In the genomic region with DNA sequence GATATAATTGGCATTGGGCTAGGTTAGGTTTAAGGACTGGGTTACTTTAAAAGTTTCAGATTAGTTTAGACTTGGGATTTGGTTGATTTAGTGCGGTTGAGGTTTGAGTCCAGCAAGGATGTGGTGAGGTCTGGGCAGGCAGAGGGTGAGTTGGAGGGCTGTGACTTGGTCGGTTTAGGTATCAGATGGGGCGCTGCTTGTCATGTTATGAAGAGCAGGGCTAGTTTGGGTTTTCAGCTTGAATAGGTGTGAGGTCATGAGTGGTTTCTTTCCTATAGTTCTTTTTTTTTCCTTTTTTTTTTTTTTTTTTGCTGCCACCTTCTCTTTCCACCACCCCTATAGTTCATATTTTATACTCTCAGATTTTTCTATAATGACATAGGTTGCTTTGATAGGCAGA, we compare ENCODE assay signal across 1 cellular context.
TF ChIP-seq lines count a peak whose summit lies in the region.

No MANE protein-coding gene starts in this region.

TF ChIP-seq in WTC11, 78 proteins besides CTCF, POLR2A, EP300 and RAD21:
- TF ChIP-seq ATF2 (CRISPR knock-in tag; IDR thresholded peaks at IDR 0.05; ENCODE audit: borderline replicate concordance, low read depth), result no peak
- TF ChIP-seq TEAD4 (CRISPR knock-in tag; IDR thresholded peaks at IDR 0.05), result no peak
- TF ChIP-seq, protein P1, sequence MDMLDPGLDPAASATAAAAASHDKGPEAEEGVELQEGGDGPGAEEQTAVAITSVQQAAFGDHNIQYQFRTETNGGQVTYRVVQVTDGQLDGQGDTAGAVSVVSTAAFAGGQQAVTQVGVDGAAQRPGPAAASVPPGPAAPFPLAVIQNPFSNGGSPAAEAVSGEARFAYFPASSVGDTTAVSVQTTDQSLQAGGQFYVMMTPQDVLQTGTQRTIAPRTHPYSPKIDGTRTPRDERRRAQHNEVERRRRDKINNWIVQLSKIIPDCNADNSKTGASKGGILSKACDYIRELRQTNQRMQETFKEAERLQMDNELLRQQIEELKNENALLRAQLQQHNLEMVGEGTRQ (CRISPR knock-in tag; IDR thresholded peaks at IDR 0.05), result no peak
- no peak for TF ChIP-seq ZNF121 (CRISPR knock-in tag; IDR thresholded peaks at IDR 0.05)
- TF ChIP-seq, protein P2, sequence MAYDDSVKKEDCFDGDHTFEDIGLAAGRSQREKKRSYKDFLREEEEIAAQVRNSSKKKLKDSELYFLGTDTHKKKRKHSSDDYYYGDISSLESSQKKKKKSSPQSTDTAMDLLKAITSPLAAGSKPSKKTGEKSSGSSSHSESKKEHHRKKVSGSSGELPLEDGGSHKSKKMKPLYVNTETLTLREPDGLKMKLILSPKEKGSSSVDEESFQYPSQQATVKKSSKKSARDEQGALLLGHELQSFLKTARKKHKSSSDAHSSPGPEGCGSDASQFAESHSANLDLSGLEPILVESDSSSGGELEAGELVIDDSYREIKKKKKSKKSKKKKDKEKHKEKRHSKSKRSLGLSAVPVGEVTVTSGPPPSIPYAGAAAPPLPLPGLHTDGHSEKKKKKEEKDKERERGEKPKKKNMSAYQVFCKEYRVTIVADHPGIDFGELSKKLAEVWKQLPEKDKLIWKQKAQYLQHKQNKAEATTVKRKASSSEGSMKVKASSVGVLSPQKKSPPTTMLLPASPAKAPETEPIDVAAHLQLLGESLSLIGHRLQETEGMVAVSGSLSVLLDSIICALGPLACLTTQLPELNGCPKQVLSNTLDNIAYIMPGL (CRISPR knock-in tag; IDR thresholded peaks at IDR 0.05), result no peak
- TF ChIP-seq, protein P3, sequence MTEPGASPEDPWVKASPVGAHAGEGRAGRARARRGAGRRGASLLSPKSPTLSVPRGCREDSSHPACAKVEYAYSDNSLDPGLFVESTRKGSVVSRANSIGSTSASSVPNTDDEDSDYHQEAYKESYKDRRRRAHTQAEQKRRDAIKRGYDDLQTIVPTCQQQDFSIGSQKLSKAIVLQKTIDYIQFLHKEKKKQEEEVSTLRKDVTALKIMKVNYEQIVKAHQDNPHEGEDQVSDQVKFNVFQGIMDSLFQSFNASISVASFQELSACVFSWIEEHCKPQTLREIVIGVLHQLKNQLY (CRISPR knock-in tag; IDR thresholded peaks at IDR 0.05), result no peak
- TF ChIP-seq NFYB (CRISPR knock-in tag; conservative IDR thresholded peaks at IDR 0.05; ENCODE audit: low read depth), result no peak
- TF ChIP-seq CBFB (CRISPR knock-in tag; IDR thresholded peaks at IDR 0.05; ENCODE audit: low read depth), result no peak
